ENCODE assay signal across 11 cellular contexts in genomic region chr2:134136702-134137101, GRCh38.
DNase-seq lines count a peak whose midpoint lies in the region; ATAC-seq and TF ChIP-seq lines count a peak whose summit lies in the region.
"Had no signal": no experiment of that assay in that cellular context is flagged by ENCODE, and none has a peak within 500 bp of the region (broad histone marks: within the 10 kb centered on the region; RNA-seq: fewer than 3 reads in every experiment).

No MANE protein-coding gene starts in this region.

- intact Hi-C loops in MCF 10A (cut with micrococcal nuclease) = no loop called here

- peak overlapping the region; percentile 75 for H3K27ac Mint-ChIP-seq in MCF 10A (ENCODE audit: low read depth, unreplicated experiment)

- no peaks in the 10 kb centered on the region for H3K27me3 Mint-ChIP-seq in MCF 10A (ENCODE audit: insufficient read depth, unreplicated experiment)

- BruUV-seq in MCF 10A (replicated peaks; lab: Mats Ljungman, UMichigan) = no TSS peak

- no peaks in the 10 kb centered on the region for H3K9me3 ChIP-seq in mucosa of rectum (ENCODE audit: control insufficient read depth in 2 of 2, low read length in 2 of 2)

- no peaks in the 10 kb centered on the region for H3K27me3 ChIP-seq in mucosa of rectum (ENCODE audit: control insufficient read depth in 2 of 2, insufficient read depth in 2 of 2, low read length in 2 of 2)

- peak overlapping the region; percentile 31 for H3K4me3 Mint-ChIP-seq in MCF 10A (ENCODE audit: unreplicated experiment)

- POLR2A ChIA-PET in AG04449 (lab: Yijun Ruan, JAX) = interaction anchor here (0.9 kb wide), 1 partner anchor 18 kb away, joined by 7 read pairs; no protein-coding TSS in a partner anchor
- POLR2A ChIA-PET in MCF 10A (lab: Yijun Ruan, JAX) = interaction anchor here (1.2 kb wide), 1 partner anchor 15 kb away, joined by 6 read pairs; no protein-coding TSS in a partner anchor

- H3K36me3 ChIP-seq in mucosa of rectum (ENCODE audit: control insufficient read depth in 2 of 2, insufficient read depth in 2 of 2, low read length in 2 of 2) = no peaks in the 10 kb centered on the region

- DNase-seq in AG04449 (ENCODE audit: low read depth, low spot score) (no peak), MCF 10A (ENCODE audit: unreplicated experiment) (no peak), dermis blood vessel endothelial cell (no peak), DMS114 treated with DMSO at 0.1 percent for 48 hours (lab: John Stamatoyannopoulos, UW; ENCODE audit: unreplicated experiment) (no peak)
- DNase-seq: effector CD8-positive, alpha-beta T cell; NCI-H1048; stimulated activated CD4-positive, alpha-beta T cell treated with anti-CD3 and anti-CD28 coated beads, Interleukin-2, amount 100 ng/mL, for 48 hours had no signal

- H3K4me1 ChIP-seq in mucosa of rectum (ENCODE audit: control insufficient read depth in 2 of 2, insufficient read depth in 2 of 2, low read length in 2 of 2) = peaks cover 34 to 52% of the 10 kb centered on the region in 2 donors

- CTCF ChIA-PET in AG04449 (lab: Yijun Ruan, JAX) = interaction anchor here (0.9 to 1.6 kb wide), 3 partner anchors 70 to 315 kb away, joined by 3 to 6 read pairs (median 6); no protein-coding TSS in a partner anchor
- CTCF ChIA-PET in MCF 10A (lab: Yijun Ruan, JAX) = interaction anchor here (0.7 to 2.2 kb wide), 6 partner anchors 12 to 109 kb away, joined by 3 to 16 read pairs (median 5); no protein-coding TSS in a partner anchor

- peaks cover 42% of the 10 kb centered on the region for H3K4me1 Mint-ChIP-seq in MCF 10A (ENCODE audit: insufficient read depth, unreplicated experiment)

- no peaks in the 10 kb centered on the region for H3K9me3 Mint-ChIP-seq in MCF 10A (ENCODE audit: unreplicated experiment)

- no peaks in the 10 kb centered on the region for H3K36me3 Mint-ChIP-seq in MCF 10A (ENCODE audit: insufficient read depth, unreplicated experiment)

- no peak overlapping the region for H3K9ac ChIP-seq in mucosa of rectum (ENCODE audit: low read depth in 1 of 2, low read length in 2 of 2)

- no peak for TF ChIP-seq CTCF in AG04449 (IDR thresholded peaks at IDR 0.05; ENCODE audit: insufficient read depth, low read length, missing control alignments)
- no peak for TF ChIP-seq CTCF in MCF 10A (IDR thresholded peaks at IDR 0.05; ENCODE audit: unreplicated experiment)

- peak overlapping the region; percentile 40 to 45 for H3K27ac ChIP-seq in mucosa of rectum (ENCODE audit: low read depth in 2 of 2, low read length in 2 of 2)

- ATAC-seq in HG02759 (IDR thresholded peaks at IDR 0.05; ENCODE audit: unreplicated experiment) (peak; percentile 17), HG03457 (IDR thresholded peaks at IDR 0.05; ENCODE audit: unreplicated experiment) (no peak), GM19324 (IDR thresholded peaks at IDR 0.05; ENCODE audit: low FRiP score, unreplicated experiment) (no peak)

- peak overlapping the region; percentile 39 for H3K4me3 ChIP-seq in AG04449 (ENCODE audit: low read depth, low read length)
- H3K4me3 ChIP-seq in mucosa of rectum (ENCODE audit: low read length in 2 of 2) = peak overlapping the region; percentile 33 to 52
